In the genomic region with DNA sequence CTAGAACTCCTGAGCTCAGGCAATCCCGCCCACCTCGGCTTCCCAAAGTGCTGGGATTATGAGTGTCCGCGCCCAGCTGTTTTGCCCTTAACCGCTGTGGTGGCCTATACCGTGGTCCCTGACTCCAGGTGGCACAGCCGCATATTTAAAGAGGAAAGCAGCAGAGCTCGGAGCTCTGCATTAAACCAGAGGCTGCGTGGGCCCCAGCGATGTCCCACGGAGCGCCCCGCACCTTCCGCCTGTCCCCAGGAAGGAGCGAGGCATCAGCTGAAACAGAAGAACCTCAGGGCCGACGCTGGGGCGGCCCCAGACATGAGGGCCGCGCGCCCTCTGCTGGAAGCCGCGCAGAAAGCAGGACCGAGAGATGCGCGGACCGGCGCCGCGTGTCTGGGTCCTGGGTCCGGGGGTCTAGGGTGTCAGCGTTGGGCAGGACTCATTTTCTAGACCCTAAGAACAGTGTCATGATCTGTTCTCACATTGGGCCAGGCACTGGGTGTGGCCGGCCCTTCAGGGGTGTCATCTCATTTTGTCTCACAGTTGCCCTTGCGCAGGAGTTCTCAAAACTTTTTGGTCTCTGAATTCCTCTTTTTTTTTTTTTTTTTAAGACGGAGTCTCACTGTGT, we compare ENCODE assay signal across 8 cellular contexts. TPM values are rescaled to one million over a fixed set of nuclear protein-coding genes. Genes with fewer than 3 reads are reported as not detected.
DNase-seq lines count a peak whose midpoint lies in the region; ATAC-seq and TF ChIP-seq lines count a peak whose summit lies in the region.

No MANE protein-coding gene starts in this region.

- H3K27me3 ChIP-seq in HCT116 (ENCODE audit: insufficient read depth, low read length) (no peaks in the 10 kb centered on the region), mesendoderm (ENCODE audit: insufficient read depth, low read length, poor library complexity) (no peaks in the 10 kb centered on the region)

- no peak overlapping the region for H2BK120ac ChIP-seq in mesendoderm (ENCODE audit: low read depth, low read length)

- no peak overlapping the region for H2BK5ac ChIP-seq in mesendoderm (ENCODE audit: low read length)

- no peaks in the 10 kb centered on the region for H3K36me3 Mint-ChIP-seq in CD14-positive monocyte
- no peaks in the 10 kb centered on the region for H3K36me3 Mint-ChIP-seq in activated CD8-positive, alpha-beta T cell treated with anti-CD3 and anti-CD28 coated beads for 36 hours (ENCODE audit: low read depth)

- H4K20me1 ChIP-seq in HCT116 (ENCODE audit: insufficient read depth): no peaks in the 10 kb centered on the region

- H3K27me3 Mint-ChIP-seq in CD14-positive monocyte (ENCODE audit: low read depth in 3 of 3): peaks cover 0 to 5% (median 0%) of the 10 kb centered on the region in 3 donors
- H3K27me3 Mint-ChIP-seq in activated CD8-positive, alpha-beta T cell treated with anti-CD3 and anti-CD28 coated beads for 36 hours: no peaks in the 10 kb centered on the region

- no peaks in the 10 kb centered on the region for H3K9me2 ChIP-seq in HCT116 (ENCODE audit: insufficient read depth)

- CTCF ChIA-PET in HCT116 (lab: Charles Lee): interaction anchor here (0.6 to 3.2 kb wide), 25 partner anchors 9 to 345 kb away, joined by 3 to 37 read pairs (median 5); partner anchors contain the start of gene LAMC3
- CTCF ChIA-PET in activated CD8-positive, alpha-beta T cell treated with anti-CD3 and anti-CD28 coated beads for 36 hours (lab: Charles Lee): interaction anchor here (0.6 to 3.2 kb wide), 54 partner anchors 9 to 586 kb away, joined by 3 to 42 read pairs (median 4); partner anchors contain the start of gene EXOSC2

- peak overlapping the region; percentile 33; the same call in 1 of the 2 replicates for H3K9ac ChIP-seq in HCT116 (ENCODE audit: low read length)
- no peak overlapping the region for H3K9ac ChIP-seq in mesendoderm (ENCODE audit: low read length)

- ATAC-seq in HCT116 (peak; percentile 89), GM21786 (IDR thresholded peaks at IDR 0.05; ENCODE audit: unreplicated experiment) (no peak)
- peak; percentile 94 for ATAC-seq in activated CD8-positive, alpha-beta T cell treated with anti-CD3 and anti-CD28 coated beads for 36 hours

- RAD21 ChIA-PET in HCT116 (lab: Charles Lee; ENCODE audit: low non-redundant PET in 1 of 2, low total read pairs in 2 of 2, uncharacterized antibody in 2 of 2, unreplicated experiment in 2 of 2): interaction anchor here (0.5 to 1.6 kb wide), 10 partner anchors 38 to 582 kb away, joined by 3 to 14 read pairs (median 4); partner anchors contain the start of gene PLPP7 (in 1 of the 2)

- H3K9me3 ChIP-seq in HCT116 (ENCODE audit: control insufficient read depth in 1 of 2, insufficient read depth in 1 of 2, low read depth in 1 of 2, low read length in 2 of 2): no peaks in the 10 kb centered on the region

- peak; percentile 96 for TF ChIP-seq CTCF in CD14-positive monocyte (IDR thresholded peaks at IDR 0.05)
- TF ChIP-seq CTCF in HCT116 (IDR thresholded peaks at IDR 0.05 in 2 of 3, conservative IDR thresholded peaks at IDR 0.05 in 1 of 3; ENCODE audit: borderline replicate concordance in 1 of 3, insufficient read depth in 1 of 3, low read depth in 2 of 3, low read length in 2 of 3): peak; percentile 91 to 93 (median 92)
- TF ChIP-seq CTCF in activated CD8-positive, alpha-beta T cell treated with anti-CD3 and anti-CD28 coated beads for 36 hours (IDR thresholded peaks at IDR 0.05): peak; percentile 98

- no peak overlapping the region for H3K27ac Mint-ChIP-seq in CD14-positive monocyte
- no peak overlapping the region for H3K27ac Mint-ChIP-seq in activated CD8-positive, alpha-beta T cell treated with anti-CD3 and anti-CD28 coated beads for 36 hours

- no peaks in the 10 kb centered on the region for H3K36me3 ChIP-seq in HCT116 (ENCODE audit: control insufficient read depth in 1 of 2, insufficient read depth in 2 of 2, low read length in 2 of 2)
- peaks cover 7% of the 10 kb centered on the region for H3K36me3 ChIP-seq in mesendoderm (ENCODE audit: control insufficient read depth, insufficient read depth, low read length)

- no peak overlapping the region for H4K5ac ChIP-seq in mesendoderm (ENCODE audit: low read length)

- no peak overlapping the region for H3K23ac ChIP-seq in mesendoderm (ENCODE audit: low read length)

- no CpG with 5 or more reads among the region's 35 CpGs for WGBS in mesendoderm (ENCODE audit: extremely low coverage, insufficient coverage, low lambda C conversion rate)

- no peak overlapping the region for H3K4ac ChIP-seq in mesendoderm (ENCODE audit: low read depth, low read length)

- no peak overlapping the region for H2AK5ac ChIP-seq in mesendoderm (ENCODE audit: low read length)

- H2AFZ ChIP-seq in HCT116 (ENCODE audit: low read depth, low read length, poor library complexity, severe bottlenecking): peak overlapping the region; percentile 85

- intact Hi-C loops in CD14-positive monocyte (cut with micrococcal nuclease) (loop anchor here (5.0 kb wide), 2 partner anchors 179 to 344 kb away; no protein-coding TSS in a partner anchor), HCT116 (cut with micrococcal nuclease) (loop anchor here (1.0 to 5.0 kb wide), 3 partner anchors 39 to 339 kb away; partner anchors contain the start of gene LAMC3)
- intact Hi-C loops in activated CD8-positive, alpha-beta T cell treated with anti-CD3 and anti-CD28 coated beads for 36 hours (cut with micrococcal nuclease): loop anchor here (5.0 kb wide), 1 partner anchor 179 kb away; no protein-coding TSS in a partner anchor

- H3K4me2 ChIP-seq in HCT116 (ENCODE audit: low read length): peak overlapping the region; percentile 87
- no peak overlapping the region for H3K4me2 ChIP-seq in mesendoderm (ENCODE audit: low read length)

- H3K79me1 ChIP-seq in mesendoderm (ENCODE audit: low read length): no peaks in the 10 kb centered on the region

- H3K4me1 Mint-ChIP-seq in CD14-positive monocyte: peaks cover 10% of the 10 kb centered on the region
- no peaks in the 10 kb centered on the region for H3K4me1 Mint-ChIP-seq in activated CD8-positive, alpha-beta T cell treated with anti-CD3 and anti-CD28 coated beads for 36 hours (ENCODE audit: low read depth)

- peaks cover 12 to 22% of the 10 kb centered on the region in 2 experiments; a peak in 3 of 4 replicates for H3K4me1 ChIP-seq in HCT116 (ENCODE audit: control insufficient read depth in 1 of 2, insufficient read depth in 2 of 2, low read length in 2 of 2)
- H3K4me1 ChIP-seq in mesendoderm (ENCODE audit: control insufficient read depth, low read depth, low read length): no peaks in the 10 kb centered on the region

- peak overlapping the region; percentile 42 for H3K56ac ChIP-seq in mesendoderm (ENCODE audit: low read length)

- DNase-seq in CD14-positive monocyte (ENCODE audit: low spot score) (peak; percentile 62), HCT116 (ENCODE audit: low read depth, low spot score) (peak; percentile 37), NCI-H82 treated with DMSO at 0.1 percent for 48 hours (lab: John Stamatoyannopoulos, UW; ENCODE audit: unreplicated experiment) (peak; percentile 23), mesendoderm (peak; percentile 80)
- DNase-seq in activated CD8-positive, alpha-beta T cell treated with anti-CD3 and anti-CD28 coated beads for 36 hours: peak; percentile 80
- DNase-seq in effector CD8-positive, alpha-beta T cell (lab: John Stamatoyannopoulos, UW): peak; percentile 39
- DNase-seq in stimulated activated CD8-positive, alpha-beta memory T cell treated with anti-CD3 and anti-CD28 coated beads, Interleukin-2, amount 100 ng/mL, for 1 hour (ENCODE audit: low read depth in 2 of 2): peak; percentile 19 to 43

- H3K79me2 ChIP-seq in HCT116 (ENCODE audit: insufficient read depth, low read length): no peaks in the 10 kb centered on the region
- no peaks in the 10 kb centered on the region for H3K79me2 ChIP-seq in mesendoderm (ENCODE audit: control insufficient read depth, insufficient read depth, low read length)

- peak overlapping the region; percentile 26 to 45 for H3K4me3 ChIP-seq in HCT116 (replicated peaks in 1 of 2; ENCODE audit: low read depth in 1 of 2, low read length in 2 of 2)
- H3K4me3 ChIP-seq in mesendoderm (ENCODE audit: low read length): no peak overlapping the region

- H3K18ac ChIP-seq in mesendoderm (ENCODE audit: low read length): no peak overlapping the region

- no peak overlapping the region for H4K8ac ChIP-seq in mesendoderm (ENCODE audit: low read depth, low read length)

- peak; percentile 97 for TF ChIP-seq RAD21 in HCT116 (IDR thresholded peaks at IDR 0.05; ENCODE audit: low read depth)

- H3K9me3 Mint-ChIP-seq in CD14-positive monocyte: peaks cover 0 to 3% (median 0%) of the 10 kb centered on the region in 7 donors
- no peaks in the 10 kb centered on the region for H3K9me3 Mint-ChIP-seq in activated CD8-positive, alpha-beta T cell treated with anti-CD3 and anti-CD28 coated beads for 36 hours

- peak overlapping the region; percentile 49 to 65 for H3K4me3 Mint-ChIP-seq in CD14-positive monocyte
- no peak overlapping the region for H3K4me3 Mint-ChIP-seq in activated CD8-positive, alpha-beta T cell treated with anti-CD3 and anti-CD28 coated beads for 36 hours

- BruUV-seq in HCT116 (replicated peaks; lab: Mats Ljungman, UMichigan): no TSS peak

- H3K27ac ChIP-seq in HCT116 (ENCODE audit: low read depth, low read length): 0 out of 2 replicates have a peak overlapping the region, but pooled peaks have one; percentile 27
- no peak overlapping the region for H3K27ac ChIP-seq in mesendoderm (ENCODE audit: low read depth, low read length)

- no peak for TF ChIP-seq POLR2A in HCT116 (IDR thresholded peaks at IDR 0.05; ENCODE audit: borderline replicate concordance, extremely low read depth, insufficient read depth, insufficient read length)

- no peak overlapping the region for H2BK15ac ChIP-seq in mesendoderm (replicated peaks; ENCODE audit: low read depth)

- POLR2A ChIA-PET in HCT116 (lab: Charles Lee): no interaction called here
- POLR2A ChIA-PET in activated CD8-positive, alpha-beta T cell treated with anti-CD3 and anti-CD28 coated beads for 36 hours (lab: Charles Lee): interaction anchor here (0.5 to 1.6 kb wide), 2 partner anchors 9 to 44 kb away, joined by 3 to 4 read pairs; no protein-coding TSS in a partner anchor

TF ChIP-seq in HCT116, 20 proteins besides CTCF, POLR2A, EP300 and RAD21 (continues in another document):
- no peak for TF ChIP-seq FOSL1 (IDR thresholded peaks at IDR 0.05; ENCODE audit: low read depth)

RNA-seq across cellular contexts. Expression of gene LAMC3, which starts 37.7 kb away (rescaled TPM):
- polyA plus RNA-seq in CD14-positive monocyte: not detected
- 7.7 TPM for total RNA-seq in HCT116 (2021; ENCODE audit: unreplicated experiment)
- 7.8 and 8.6 TPM in 2 replicates for polyA plus RNA-seq in HCT116 (2012)
- total RNA-seq in activated CD8-positive, alpha-beta T cell treated with anti-CD3 and anti-CD28 coated beads for 36 hours: under 1 TPM; 0.09 to 0.43 TPM
- 14.4 TPM for polyA plus RNA-seq in mesendoderm (2013, experiment 1 of 2)
- 15.1 TPM for polyA plus RNA-seq in mesendoderm (2013, experiment 2 of 2)

RNA-seq across cellular contexts. Expression of gene AIF1L, which starts 49.6 kb away (rescaled TPM):
- not detected for polyA plus RNA-seq in CD14-positive monocyte
- total RNA-seq in HCT116 (2021; ENCODE audit: unreplicated experiment): 34.0 TPM
- 17.3 and 22.8 TPM in 2 replicates for polyA plus RNA-seq in HCT116 (2012)
- 1 to 10 TPM in 1 of 2 experiments, under 1 TPM in 1; 0.72 to 1.9 TPM for total RNA-seq in activated CD8-positive, alpha-beta T cell treated with anti-CD3 and anti-CD28 coated beads for 36 hours
- polyA plus RNA-seq in mesendoderm (2013, experiment 1 of 2): 68.2 TPM
- polyA plus RNA-seq in mesendoderm (2013, experiment 2 of 2): 71.4 TPM

Comparison
In these comparisons a context has a peak if more than half of its experiments do, and no peak if none do; other contexts are left out.
1. DNase-seq: peak in every context shown above with its lines; median percentile 80 in activated CD8-positive, alpha-beta T cell treated with anti-CD3 and anti-CD28 coated beads for 36 hours; 80 in mesendoderm; 62 in CD14-positive monocyte; 39 in effector CD8-positive, alpha-beta T cell; 37 in HCT116; 31 in stimulated activated CD8-positive, alpha-beta memory T cell treated with anti-CD3 and anti-CD28 coated beads, Interleukin-2, amount 100 ng/mL, for 1 hour; 23 in NCI-H82 treated with DMSO at 0.1 percent for 48 hours.
2. RNA of gene AIF1L, which starts 49.6 kb away (total RNA-seq): 34.0 TPM in HCT116 (single experiment); 0.72 to 1.9 TPM in activated CD8-positive, alpha-beta T cell treated with anti-CD3 and anti-CD28 coated beads for 36 hours; every median in the first group is over 10 times any median in the second.
3. Peak in every context shown above with its lines, with median percentiles within 50 percentile points of each other: CTCF ChIP-seq.